In the genomic region with DNA sequence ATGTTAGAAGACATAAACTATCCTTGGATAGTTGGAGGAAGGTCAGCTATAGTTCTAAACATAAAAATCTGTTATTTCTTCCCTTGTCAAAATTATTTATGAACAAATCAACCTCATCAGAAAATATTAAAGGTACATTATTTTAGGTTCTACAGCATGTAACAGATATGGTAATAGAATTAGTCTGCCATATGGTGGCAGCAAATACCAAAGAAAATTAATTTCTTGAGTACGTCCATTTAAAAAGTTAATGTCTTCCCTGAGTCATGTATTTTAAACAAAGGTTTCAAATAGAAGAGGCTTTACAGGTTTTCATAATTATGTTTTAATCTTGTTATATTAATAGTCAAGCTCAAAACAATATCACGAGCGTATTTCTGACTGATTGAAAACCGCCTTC, we compare ENCODE assay signal across 10 cellular contexts. TPM values are rescaled to one million over a fixed set of nuclear protein-coding genes. Genes with fewer than 3 reads are reported as not detected.
DNase-seq lines count a peak whose midpoint lies in the region; ATAC-seq and TF ChIP-seq lines count a peak whose summit lies in the region.
"Had no signal": no experiment of that assay in that cellular context is flagged by ENCODE, and none has a peak within 500 bp of the region (broad histone marks: within the 10 kb centered on the region; RNA-seq: fewer than 3 reads in every experiment).

No MANE protein-coding gene starts in this region.

- DNase-seq in CD14-positive monocyte (ENCODE audit: low spot score) (no peak), HFFc6 (peak; percentile 83), amniotic stem cell (lab: John Stamatoyannopoulos, UW) (peak; percentile 34), kidney glomerular epithelial cell (lab: John Stamatoyannopoulos, UW) (peak; percentile 46), 8988T (no peak), sigmoid colon (no peak)
- DNase-seq: stimulated activated naive B cell treated with anti-CD40 and anti-IgM and Interleukin-4, amounts not matched to agents 10 μg/mL and 1 μg/mL and 100 μg/mL, for 72 hours had no signal

- TF ChIP-seq EP300 in sigmoid colon (IDR thresholded peaks at IDR 0.05) = no peak

- H3K36me3 Mint-ChIP-seq in CD14-positive monocyte (no peaks in the 10 kb centered on the region), HFFc6 (ENCODE audit: low read depth) (no peaks in the 10 kb centered on the region)

- H3K4me3 Mint-ChIP-seq in CD14-positive monocyte (no peak overlapping the region), HFFc6 (no peak overlapping the region)
- H3K4me3 Mint-ChIP-seq: stimulated activated naive B cell treated with anti-CD40 and anti-IgM and Interleukin-4, amounts not matched to agents 10 μg/mL and 1 μg/mL and 100 μg/mL, for 72 hours had no signal

- TF ChIP-seq POLR2A in sigmoid colon (IDR thresholded peaks at IDR 0.05) = no peak

- no peak overlapping the region for H3K4me3 ChIP-seq in sigmoid colon

- H3K27ac Mint-ChIP-seq in CD14-positive monocyte = no peak overlapping the region
- H3K27ac Mint-ChIP-seq in HFFc6 = peak overlapping the region; percentile 69
- H3K27ac Mint-ChIP-seq: stimulated activated naive B cell treated with anti-CD40 and anti-IgM and Interleukin-4, amounts not matched to agents 10 μg/mL and 1 μg/mL and 100 μg/mL, for 72 hours had no signal

- H3K9me3 Mint-ChIP-seq in CD14-positive monocyte = no peaks in the 10 kb centered on the region
- no peaks in the 10 kb centered on the region for H3K9me3 Mint-ChIP-seq in HFFc6
- H3K9me3 Mint-ChIP-seq: stimulated activated naive B cell treated with anti-CD40 and anti-IgM and Interleukin-4, amounts not matched to agents 10 μg/mL and 1 μg/mL and 100 μg/mL, for 72 hours had no signal

- no peaks in the 10 kb centered on the region for H3K27me3 ChIP-seq in sigmoid colon

- no peak for ATAC-seq in GM19023 (IDR thresholded peaks at IDR 0.05; ENCODE audit: unreplicated experiment)
- no peak for ATAC-seq in HG02884 (IDR thresholded peaks at IDR 0.05; ENCODE audit: unreplicated experiment)

- H3K4me1 Mint-ChIP-seq in CD14-positive monocyte (peaks cover 5% of the 10 kb centered on the region), HFFc6 (ENCODE audit: low read depth) (peaks cover 57% of the 10 kb centered on the region)

- H3K36me3 ChIP-seq in sigmoid colon = no peaks in the 10 kb centered on the region

- WGBS in sigmoid colon, 2 donors = 61 to 63% methylated on average over 4 of the region's 4 CpGs

- no peaks in the 10 kb centered on the region for H3K9me3 ChIP-seq in sigmoid colon

- no peaks in the 10 kb centered on the region for H3K27me3 Mint-ChIP-seq in CD14-positive monocyte (ENCODE audit: low read depth in 3 of 3)
- no peaks in the 10 kb centered on the region for H3K27me3 Mint-ChIP-seq in HFFc6 (ENCODE audit: insufficient read depth)
- H3K27me3 Mint-ChIP-seq: stimulated activated naive B cell treated with anti-CD40 and anti-IgM and Interleukin-4, amounts not matched to agents 10 μg/mL and 1 μg/mL and 100 μg/mL, for 72 hours had no signal

- intact Hi-C loops in CD14-positive monocyte (cut with micrococcal nuclease) = no loop called here
- intact Hi-C loops in sigmoid colon (cut with DNase I) = loop anchor here (5.0 kb wide), 1 partner anchor 432 kb away; no protein-coding TSS in a partner anchor

- peaks cover 0 to 18% (median 15%) of the 10 kb centered on the region in 4 donors for H3K4me1 ChIP-seq in sigmoid colon

- H3K27ac ChIP-seq in sigmoid colon = no peak overlapping the region
- H3K27ac ChIP-seq: HL-60 had no signal

- TF ChIP-seq CTCF in CD14-positive monocyte (IDR thresholded peaks at IDR 0.05) = peak; percentile 52
- TF ChIP-seq CTCF in HFFc6 (IDR thresholded peaks at IDR 0.05) = peak; percentile 79
- peak in 1 of 4 experiments; percentile 45 for TF ChIP-seq CTCF in sigmoid colon (IDR thresholded peaks at IDR 0.05)

RNA-seq across cellular contexts. Expression of gene ANKRD28, which starts 17.9 kb away (rescaled TPM):
- polyA plus RNA-seq in CD14-positive monocyte (10 to 100 TPM in 1 of 2 donors, 1 to 10 TPM in 1; 5.9 to 11.5 TPM), sigmoid colon (10 to 100 TPM; 13.4 to 15.6 (median 14.8) TPM)
- 10 to 100 TPM; 80.4 to 96.3 (median 90.4) TPM for total RNA-seq in HFFc6 (2021; fragmentation: NEBNext Ultra II Directional; extraction: Animal tissue kit (Norgen Biotek cat#: 25700))
- 10 to 100 TPM; 41.5 to 64.5 (median 49.1) TPM for total RNA-seq in sigmoid colon

Comparison
In these comparisons a context has a peak if more than half of its experiments do, and no peak if none do; other contexts are left out.
1. DNase-seq: peak in HFFc6 (single experiment), amniotic stem cell (single experiment) and kidney glomerular epithelial cell (single experiment); none in CD14-positive monocyte (single experiment), 8988T (single experiment) and sigmoid colon (single experiment).